9 cellular contexts compared by ENCODE assay signal in genomic region chr7:114819629-114820362, GRCh38.
DNase-seq lines count a peak whose midpoint lies in the region; ATAC-seq and TF ChIP-seq lines count a peak whose summit lies in the region.
"Had no signal": no experiment of that assay in that cellular context is flagged by ENCODE, and none has a peak within 500 bp of the region (broad histone marks: within the 10 kb centered on the region; RNA-seq: fewer than 3 reads in every experiment).

No MANE protein-coding gene starts in this region.

- H3K4me1 ChIP-seq in mucosa of descending colon (ENCODE audit: low read depth) = no peaks in the 10 kb centered on the region

- TF ChIP-seq CTCF in AG09309 (IDR thresholded peaks at IDR 0.05; ENCODE audit: control insufficient read depth, insufficient read depth, low read depth, low read length, missing control alignments) (no peak), cardiac fibroblast (IDR thresholded peaks at IDR 0.05; ENCODE audit: low read depth, low read length) (no peak), mucosa of descending colon (IDR thresholded peaks at IDR 0.05) (no peak)

- ATAC-seq in mucosa of descending colon (peak; percentile 36), HG03196 (IDR thresholded peaks at IDR 0.05; ENCODE audit: unreplicated experiment) (no peak), GM19351 (IDR thresholded peaks at IDR 0.05; ENCODE audit: unreplicated experiment) (no peak)
- ATAC-seq: left ventricle myocardium superior had no signal

- H3K4me3 ChIP-seq in AG09309 (ENCODE audit: control insufficient read depth, low read depth, low read length) = no peak overlapping the region
- no peak overlapping the region for H3K4me3 ChIP-seq in MG63
- H3K4me3 ChIP-seq in cardiac fibroblast (replicated peaks in 1 of 2; ENCODE audit: low read depth in 2 of 2, low read length in 2 of 2) = no peak overlapping the region
- no peak overlapping the region for H3K4me3 ChIP-seq in mucosa of descending colon

- intact Hi-C loops in mucosa of descending colon (cut with DNase I, micrococcal nuclease) = no loop called here

- H3K36me3 ChIP-seq in MG63 = no peaks in the 10 kb centered on the region
- H3K36me3 ChIP-seq in mucosa of descending colon (ENCODE audit: low read depth) = no peaks in the 10 kb centered on the region

- no peaks in the 10 kb centered on the region for H3K27me3 ChIP-seq in MG63

- H3K9me3 ChIP-seq in MG63 (no peaks in the 10 kb centered on the region), mucosa of descending colon (no peaks in the 10 kb centered on the region)

- DNase-seq in AG09309 (ENCODE audit: low read depth) (peak; percentile 97), MG63 (peak; percentile 41), cardiac fibroblast (ENCODE audit: low read depth in 2 of 2) (peak; percentile 97 to 99), mucosa of descending colon (no peak), OCI-M2 (lab: John Stamatoyannopoulos, UW; ENCODE audit: unreplicated experiment) (no peak)
- DNase-seq in stimulated activated CD4-positive, alpha-beta T cell treated with anti-CD3 and anti-CD28 coated beads, Interleukin-4, amount 100 ng/mL, for 24 hours = no peak

Comparison
In these comparisons a context has a peak if more than half of its experiments do, and no peak if none do; other contexts are left out.
1. DNase-seq: peak in AG09309 (single experiment), MG63 (single experiment) and cardiac fibroblast (2 of 2); none in mucosa of descending colon (0 of 3), OCI-M2 (single experiment) and stimulated activated CD4-positive, alpha-beta T cell treated with anti-CD3 and anti-CD28 coated beads, Interleukin-4, amount 100 ng/mL, for 24 hours (single experiment).